Comparison of ENCODE assay signal across 21 cellular contexts in the genomic region with DNA sequence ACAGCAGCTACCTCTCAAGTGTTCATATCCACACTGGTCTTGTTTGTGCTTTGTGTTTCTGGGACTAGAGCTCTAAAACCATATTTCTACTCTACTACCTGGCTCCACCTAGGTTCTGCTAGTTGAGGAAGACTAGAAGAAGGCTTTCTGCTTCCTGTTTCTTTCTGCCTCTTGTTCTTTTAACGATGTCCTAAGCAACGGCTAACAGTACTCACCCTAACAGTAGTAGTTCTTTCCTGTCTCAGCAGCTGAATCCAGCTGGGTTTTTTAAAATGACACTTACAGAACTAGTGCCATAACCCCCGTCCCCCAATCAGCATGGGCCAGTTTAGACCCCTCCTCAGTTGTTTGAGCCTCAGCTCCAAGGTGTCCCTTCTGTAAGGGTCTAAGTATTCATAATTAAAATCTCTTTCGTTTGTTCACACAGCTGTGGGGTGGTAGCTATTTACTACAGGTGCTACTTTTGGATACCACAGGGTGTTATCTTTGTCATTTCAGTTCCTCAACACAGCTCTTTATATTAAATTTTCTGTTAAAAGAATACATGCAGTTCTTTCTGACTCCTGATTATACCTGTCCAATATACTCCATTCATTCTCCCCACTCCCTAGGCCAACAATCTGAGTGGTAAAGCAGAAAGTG.
"Had no signal": no experiment of that assay in that cellular context is flagged by ENCODE, and none has a peak within 500 bp of the region (broad histone marks: within the 10 kb centered on the region; RNA-seq: fewer than 3 reads in every experiment).

No MANE protein-coding gene starts in this region.

- H3K4me3 ChIP-seq: breast epithelium had no signal

- H3K36me3 ChIP-seq: breast epithelium had no signal

- H3K27ac ChIP-seq: breast epithelium had no signal

- DNase-seq: activated CD4-positive, alpha-beta T cell treated with anti-CD3 and anti-CD28 coated beads for 48 hours; activated CD4-positive, alpha-beta T cell treated with anti-CD3 and anti-CD28 coated beads, Interleukin-2, amount 50 U/mL, for 4 hours; activated CD4-positive, CD25-positive, alpha-beta regulatory T cell treated with anti-CD3 and anti-CD28 coated beads, Interleukin-2, amount 50 U/mL, for 72 hours; activated CD8-positive, alpha-beta memory T cell treated with anti-CD3 and anti-CD28 coated beads, Interleukin-2, amount 50 U/mL, for 48 hours; activated CD8-positive, alpha-beta T cell treated with anti-CD3 and anti-CD28 coated beads, Interleukin-2, amount 10 ng/mL, durations not matched to agents 7 days and 5 days; activated T-cell treated with anti-CD3 and anti-CD28 coated beads, Interleukin-2, amount 50 U/mL, for 1 hour; aorta; caudate nucleus; MV-4-11; NCI-H1092 treated with DMSO at 0.1 percent for 48 hours; NCI-H1417 treated with DMSO at 0.1 percent for 48 hours; NCI-H1694 treated with DMSO at 0.1 percent for 48 hours; NCI-H2081; NCI-H510A treated with DMSO at 0.1 percent for 48 hours; NCI-H69; PC-3; SHP77 treated with DMSO at 0.1 percent for 48 hours; T-helper 17 cell; T-helper 9 cell had no signal

- H3K27me3 ChIP-seq: breast epithelium had no signal

- ATAC-seq: activated CD8-positive, alpha-beta T cell treated with anti-CD3 and anti-CD28 coated beads, Interleukin-2, amount 10 ng/mL, durations not matched to agents 7 days and 5 days; PC-3; T-helper 17 cell; WTC11 had no signal

- H3K4me1 ChIP-seq: breast epithelium had no signal
